In genomic region chr19:8319807-8320520, GRCh38 we compare ENCODE assay signal across 8 cellular contexts. TPM values are rescaled to one million over a fixed set of nuclear protein-coding genes. Genes with fewer than 3 reads are reported as not detected.
DNase-seq lines count a peak whose midpoint lies in the region; TF ChIP-seq lines count a peak whose summit lies in the region.

No MANE protein-coding gene starts in this region.

- H3K4me1 Mint-ChIP-seq in T-helper 1 cell treated with Interleukin-12 subunit alpha and Interleukin-12 subunit beta and Interleukin-4 antibody, amounts not matched to agents 30 μg/mL and 1 μg/mL, for 36 hours (ENCODE audit: low read depth), result peaks cover 25% of the 10 kb centered on the region
- H3K4me1 Mint-ChIP-seq in activated naive CD8-positive, alpha-beta T cell treated with anti-CD3 and anti-CD28 coated beads for 36 hours, result peaks cover 23% of the 10 kb centered on the region

- no peak for TF ChIP-seq POLR2A in stomach (IDR thresholded peaks at IDR 0.05)

- intact Hi-C loops in stomach (cut with DNase I; ENCODE audit: low total_unique reads), result loop anchor here (5.0 kb wide), 1 partner anchor 58 kb away; no protein-coding TSS in a partner anchor

- H3K4me1 ChIP-seq in stomach, result peaks cover 20 to 71% (median 37%) of the 10 kb centered on the region in 4 donors

- no peaks in the 10 kb centered on the region for H3K27me3 ChIP-seq in stomach

- H3K9me3 ChIP-seq in iPS-18c (ENCODE audit: control insufficient read depth, insufficient read depth, low read length) (no peaks in the 10 kb centered on the region), stomach (no peaks in the 10 kb centered on the region)

- TF ChIP-seq CTCF in stomach (IDR thresholded peaks at IDR 0.05), result no peak

- H3K36me3 Mint-ChIP-seq in T-helper 1 cell treated with Interleukin-12 subunit alpha and Interleukin-12 subunit beta and Interleukin-4 antibody, amounts not matched to agents 30 μg/mL and 1 μg/mL, for 36 hours (ENCODE audit: low read depth), result peaks cover 24% of the 10 kb centered on the region
- H3K36me3 Mint-ChIP-seq in activated naive CD8-positive, alpha-beta T cell treated with anti-CD3 and anti-CD28 coated beads for 36 hours, result peaks cover 50% of the 10 kb centered on the region

- H3K36me3 ChIP-seq in stomach, result peaks cover 36 to 56% (median 44%) of the 10 kb centered on the region in 4 donors

- H3K4me3 ChIP-seq in iPS-18c (ENCODE audit: insufficient read depth, low read depth, low read length) (peak overlapping the region; percentile 95), stomach (peak overlapping the region; percentile 79 to 94 (median 84))

- DNase-seq in T-helper 1 cell, result no peak
- DNase-seq in activated naive CD8-positive, alpha-beta T cell treated with anti-CD3 and anti-CD28 coated beads for 36 hours, result no peak
- DNase-seq in stomach, result no peak
- no peak for DNase-seq in stimulated activated CD4-positive, alpha-beta T cell treated with anti-CD3 and anti-CD28 coated beads, Interleukin-4, amount 100 ng/mL, for 1 hour
- DNase-seq in 8988T, result no peak
- no peak for DNase-seq in stimulated activated CD4-positive, alpha-beta T cell treated with anti-CD3 and anti-CD28 coated beads, Interleukin-12 subunit alpha, Interleukin-12 subunit beta, amount 100 ng/mL, for 4 hours

- H3K27ac Mint-ChIP-seq in T-helper 1 cell treated with Interleukin-12 subunit alpha and Interleukin-12 subunit beta and Interleukin-4 antibody, amounts not matched to agents 30 μg/mL and 1 μg/mL, for 36 hours, result peak overlapping the region; percentile 100
- peak overlapping the region; percentile 95 for H3K27ac Mint-ChIP-seq in activated naive CD8-positive, alpha-beta T cell treated with anti-CD3 and anti-CD28 coated beads for 36 hours

- H3K9me3 Mint-ChIP-seq in T-helper 1 cell treated with Interleukin-12 subunit alpha and Interleukin-12 subunit beta and Interleukin-4 antibody, amounts not matched to agents 30 μg/mL and 1 μg/mL, for 36 hours, result no peaks in the 10 kb centered on the region
- H3K9me3 Mint-ChIP-seq in activated naive CD8-positive, alpha-beta T cell treated with anti-CD3 and anti-CD28 coated beads for 36 hours, result no peaks in the 10 kb centered on the region

- H3K4me3 Mint-ChIP-seq in T-helper 1 cell treated with Interleukin-12 subunit alpha and Interleukin-12 subunit beta and Interleukin-4 antibody, amounts not matched to agents 30 μg/mL and 1 μg/mL, for 36 hours, result peak overlapping the region; percentile 100
- peak overlapping the region; percentile 97 for H3K4me3 Mint-ChIP-seq in activated naive CD8-positive, alpha-beta T cell treated with anti-CD3 and anti-CD28 coated beads for 36 hours

- no peaks in the 10 kb centered on the region for H3K27me3 Mint-ChIP-seq in T-helper 1 cell treated with Interleukin-12 subunit alpha and Interleukin-12 subunit beta and Interleukin-4 antibody, amounts not matched to agents 30 μg/mL and 1 μg/mL, for 36 hours (ENCODE audit: low read depth)
- no peaks in the 10 kb centered on the region for H3K27me3 Mint-ChIP-seq in activated naive CD8-positive, alpha-beta T cell treated with anti-CD3 and anti-CD28 coated beads for 36 hours

- TF ChIP-seq EP300 in stomach (IDR thresholded peaks at IDR 0.05), result no peak

- 79 to 83% (median 80%) methylated on average over 19 of the region's 19 CpGs for WGBS in stomach, 5 donors

- peak overlapping the region in 4 of 5 donors; percentile 92 to 97 (median 93) for H3K27ac ChIP-seq in stomach

RNA-seq across cellular contexts. Expression of gene NDUFA7, which starts 1.2 kb away (rescaled TPM):
- 10 to 100 TPM; 78.0 to 84.8 TPM for total RNA-seq in activated naive CD8-positive, alpha-beta T cell treated with anti-CD3 and anti-CD28 coated beads for 36 hours
- 10 to 100 TPM in 2 of 5 donors, 1 to 10 TPM in 3; 3.6 to 13.8 (median 9.6) TPM for total RNA-seq in stomach
- 100 to 1,000 TPM; 127 to 171 (median 150) TPM for polyA plus RNA-seq in stomach

RNA-seq across cellular contexts. Expression of gene RPS28, which starts 1.3 kb away (rescaled TPM):
- total RNA-seq in activated naive CD8-positive, alpha-beta T cell treated with anti-CD3 and anti-CD28 coated beads for 36 hours, result 1,000 to 10,000 TPM; 2,304 to 2,331 TPM
- total RNA-seq in stomach, result 1,000 to 10,000 TPM in 2 of 5 donors, 100 to 1,000 TPM in 3; 335 to 2,088 (median 520) TPM
- polyA plus RNA-seq in stomach, result 1,000 to 10,000 TPM in 1 of 3 donors, 100 to 1,000 TPM in 2; 778 to 1,474 (median 861) TPM

RNA-seq across cellular contexts. Expression of gene CD320, which starts 11.8 kb away (rescaled TPM):
- total RNA-seq in activated naive CD8-positive, alpha-beta T cell treated with anti-CD3 and anti-CD28 coated beads for 36 hours, result 10 to 100 TPM; 71.5 to 77.7 TPM
- 100 to 1,000 TPM in 1 of 5 donors, 10 to 100 TPM in 4; 13.0 to 108 (median 19.1) TPM for total RNA-seq in stomach
- 10 to 100 TPM; 24.7 to 32.1 (median 27.0) TPM for polyA plus RNA-seq in stomach

RNA-seq across cellular contexts. Expression of gene KANK3, which starts 23.1 kb away (rescaled TPM):
- under 1 TPM; 0.47 to 0.64 TPM for total RNA-seq in activated naive CD8-positive, alpha-beta T cell treated with anti-CD3 and anti-CD28 coated beads for 36 hours
- total RNA-seq in stomach, result 10 to 100 TPM in 2 of 5 donors, 1 to 10 TPM in 2, not detected in 1; 4.4 to 72.4 (median 8.8) TPM
- polyA plus RNA-seq in stomach, result 10 to 100 TPM in 1 of 3 donors, 1 to 10 TPM in 2; 4.8 to 10.7 (median 7.1) TPM

RNA-seq across cellular contexts. Expression of gene ANGPTL4, which starts 44.0 kb away (rescaled TPM):
- total RNA-seq in activated naive CD8-positive, alpha-beta T cell treated with anti-CD3 and anti-CD28 coated beads for 36 hours, result 1 to 10 TPM; 1.9 to 2.1 TPM
- 100 to 1,000 TPM in 1 of 5 donors, 10 to 100 TPM in 2, 1 to 10 TPM in 2; 4.8 to 276 (median 19.8) TPM for total RNA-seq in stomach
- 10 to 100 TPM in 2 of 3 donors, 1 to 10 TPM in 1; 4.1 to 62.9 (median 22.9) TPM for polyA plus RNA-seq in stomach

Comparison
In these comparisons a context has a peak if more than half of its experiments do, and no peak if none do; other contexts are left out.
1. RNA of gene NDUFA7, which starts 1.2 kb away (total RNA-seq): 78.0 to 84.8 TPM in activated naive CD8-positive, alpha-beta T cell treated with anti-CD3 and anti-CD28 coated beads for 36 hours; 3.6 to 13.8 TPM in stomach; every median in the first group is over 4 times any median in the second.